Comparison of ENCODE assay signal across 8 cellular contexts in the genomic region with DNA sequence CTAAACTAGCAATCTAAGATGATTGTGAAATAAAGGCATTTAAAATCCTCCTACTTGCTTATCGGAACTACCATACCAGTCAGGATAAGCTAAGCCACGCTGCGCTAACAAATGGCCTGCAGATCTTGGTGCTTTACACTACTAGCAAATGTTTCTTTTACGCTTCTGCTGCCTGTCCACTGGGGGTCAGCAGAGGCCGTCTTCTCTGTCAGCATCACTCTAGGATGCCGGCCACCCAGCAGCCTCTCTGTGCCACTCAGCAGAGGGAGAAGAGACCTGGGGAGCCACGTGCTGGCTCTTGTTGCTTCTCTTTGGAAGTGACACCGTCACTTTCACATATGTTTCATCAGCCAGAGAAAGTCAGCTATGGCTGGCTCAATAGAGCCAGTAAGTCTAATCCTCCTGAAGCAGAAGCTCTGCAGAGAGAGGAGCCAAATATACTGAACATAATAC. TPM values are rescaled to one million over a fixed set of nuclear protein-coding genes. Genes with fewer than 3 reads are reported as not detected.
A peak's percentile ranks its signal among the peaks of the same experiment; 100 is the strongest.
DNase-seq lines count a peak whose midpoint lies in the region; ATAC-seq and TF ChIP-seq lines count a peak whose summit lies in the region.

No MANE protein-coding gene starts in this region.

- peak; percentile 71 for DNase-seq in ELF-1 (ENCODE audit: low read depth, low spot score)
- peak; percentile 82 for DNase-seq in RKO (ENCODE audit: low spot score)
- DNase-seq in activated naive CD4-positive, alpha-beta T cell treated with anti-CD3 and anti-CD28 coated beads, Interleukin-2, amount 50 U/mL, for 16 hours = peak; percentile 54
- DNase-seq in left ventricle myocardium inferior = peak; percentile 57
- no peak for DNase-seq in spleen

- no peaks in the 10 kb centered on the region for H3K9me3 ChIP-seq in left ventricle myocardium inferior (replicated peaks)
- H3K9me3 ChIP-seq in spleen = no peaks in the 10 kb centered on the region

- intact Hi-C loops in left ventricle myocardium inferior (cut with micrococcal nuclease) = no loop called here
- intact Hi-C loops in spleen (cut with DNase I; ENCODE audit: low total_unique reads) = no loop called here

- WGBS in spleen, 5 donors = 58 to 71% (median 66%) methylated on average over 8 of the region's 8 CpGs

- H3K4me1 ChIP-seq in left ventricle myocardium inferior (no peaks in the 10 kb centered on the region), spleen (no peaks in the 10 kb centered on the region)

- H3K27me3 ChIP-seq in left ventricle myocardium inferior (ENCODE audit: low read depth) (no peaks in the 10 kb centered on the region), spleen (replicated peaks in 1 of 7) (no peaks in the 10 kb centered on the region)

- no peak overlapping the region for H3K4me3 ChIP-seq in left ventricle myocardium inferior
- no peak overlapping the region for H3K4me3 ChIP-seq in spleen

- TF ChIP-seq POLR2A in spleen (IDR thresholded peaks at IDR 0.05) = no peak

- peak; percentile 78 for TF ChIP-seq CTCF in left ventricle myocardium inferior (IDR thresholded peaks at IDR 0.05; ENCODE audit: borderline replicate concordance)
- peak in 8 of 11 experiments; percentile 6 to 45 (median 34) for TF ChIP-seq CTCF in spleen (IDR thresholded peaks at IDR 0.05 in 8 of 11, conservative IDR thresholded peaks at IDR 0.05 in 3 of 11)

- H3K27ac ChIP-seq in left ventricle myocardium inferior (replicated peaks) = no peak overlapping the region
- H3K27ac ChIP-seq in spleen = no peak overlapping the region

- no peaks in the 10 kb centered on the region for H3K36me3 ChIP-seq in left ventricle myocardium inferior
- no peaks in the 10 kb centered on the region for H3K36me3 ChIP-seq in spleen

- ATAC-seq in HG03520 (IDR thresholded peaks at IDR 0.05; ENCODE audit: unreplicated experiment) = peak; percentile 40
- no peak for ATAC-seq in HG03039 (IDR thresholded peaks at IDR 0.05; ENCODE audit: unreplicated experiment)
- no peak for ATAC-seq in GM18517 (IDR thresholded peaks at IDR 0.05; ENCODE audit: unreplicated experiment)

RNA-seq across cellular contexts. Expression of gene COPS8, which starts 36.6 kb away (rescaled TPM):
- 97.0 TPM for total RNA-seq in left ventricle myocardium inferior
- 10 to 100 TPM; 26.9 to 67.9 (median 32.8) TPM for total RNA-seq in spleen
- 10 to 100 TPM; 21.3 to 30.6 (median 29.6) TPM for polyA plus RNA-seq in spleen
